9 cellular contexts compared by ENCODE assay signal in genomic region chr1:245079021-245079609, GRCh38.
DNase-seq lines count a peak whose midpoint lies in the region; ATAC-seq, FAIRE-seq and TF ChIP-seq lines count a peak whose summit lies in the region.
"Had no signal": no experiment of that assay in that cellular context is flagged by ENCODE, and none has a peak within 500 bp of the region (broad histone marks: within the 10 kb centered on the region; RNA-seq: fewer than 3 reads in every experiment).

No MANE protein-coding gene starts in this region.

- POLR2A ChIA-PET in HEK293T (lab: Yijun Ruan, JAX) = no interaction called here

- H3K9me3 ChIP-seq in pancreas = no peaks in the 10 kb centered on the region

- WGBS in pancreas, 2 donors = 63 to 82% methylated on average over 9 of the region's 9 CpGs

- no peaks in the 10 kb centered on the region for H3K4me1 Mint-ChIP-seq in activated CD4-positive, alpha-beta T cell treated with anti-CD3 and anti-CD28 coated beads, Interleukin-2, amount 10 ng/mL, durations not matched to agents 24 days and 14 days
- H3K4me1 Mint-ChIP-seq: CD4-positive, CD25-positive, alpha-beta regulatory T cell had no signal

- ATAC-seq in pancreas (no peak), GM19395 (IDR thresholded peaks at IDR 0.05; ENCODE audit: unreplicated experiment) (no peak)

- H3K36me3 ChIP-seq in pancreas = no peaks in the 10 kb centered on the region

- H3K27me3 Mint-ChIP-seq in activated CD4-positive, alpha-beta T cell treated with anti-CD3 and anti-CD28 coated beads, Interleukin-2, amount 10 ng/mL, durations not matched to agents 24 days and 14 days = peaks cover 2% of the 10 kb centered on the region

- intact Hi-C loops in pancreas (cut with DNase I) = no loop called here
- intact Hi-C loops in activated CD4-positive, alpha-beta T cell treated with anti-CD3 and anti-CD28 coated beads, Interleukin-2, amount 10 ng/mL, durations not matched to agents 24 days and 14 days (cut with micrococcal nuclease) = no loop called here

- no peaks in the 10 kb centered on the region for H3K9me3 Mint-ChIP-seq in activated CD4-positive, alpha-beta T cell treated with anti-CD3 and anti-CD28 coated beads, Interleukin-2, amount 10 ng/mL, durations not matched to agents 24 days and 14 days
- H3K9me3 Mint-ChIP-seq: CD4-positive, CD25-positive, alpha-beta regulatory T cell had no signal

- H3K4me3 ChIP-seq in choroid plexus epithelial cell (ENCODE audit: low read depth, low read length) (no peak overlapping the region), pancreas (no peak overlapping the region)

- peak; percentile 32 for FAIRE-seq in pancreas (lab: Jason Lieb, UNC)

- peak; percentile 77 for TF ChIP-seq CTCF in choroid plexus epithelial cell (conservative IDR thresholded peaks at IDR 0.05; ENCODE audit: low read depth, low read length)
- TF ChIP-seq CTCF in pancreas (IDR thresholded peaks at IDR 0.05) = peak in 3 of 4 donors; percentile 19 to 32 (median 29)

- CTCF ChIA-PET in HEK293T (lab: Yijun Ruan, JAX) = no interaction called here

- peak; percentile 27 to 38 for DNase-seq in NCI-H2081 (lab: John Stamatoyannopoulos, UW)
- no peak for DNase-seq in NCI-H2081 treated with DMSO at 0.1 percent for 48 hours (lab: John Stamatoyannopoulos, UW)
- DNase-seq in NCI-H2107 treated with DMSO at 0.1 percent for 48 hours (lab: John Stamatoyannopoulos, UW; ENCODE audit: unreplicated experiment) = peak; percentile 55
- peak; percentile 88 for DNase-seq in choroid plexus epithelial cell (ENCODE audit: low read depth)
- no peak for DNase-seq in pancreas
- no peak for DNase-seq in activated CD4-positive, alpha-beta T cell treated with anti-CD3 and anti-CD28 coated beads, Interleukin-2, amount 10 ng/mL, durations not matched to agents 24 days and 14 days
- no peak for DNase-seq in HEK293T (ENCODE audit: extremely low spot score)

- H3K27ac Mint-ChIP-seq in activated CD4-positive, alpha-beta T cell treated with anti-CD3 and anti-CD28 coated beads, Interleukin-2, amount 10 ng/mL, durations not matched to agents 24 days and 14 days = no peak overlapping the region
- H3K27ac Mint-ChIP-seq: CD4-positive, CD25-positive, alpha-beta regulatory T cell had no signal

- no peaks in the 10 kb centered on the region for H3K4me1 ChIP-seq in pancreas

- no peak overlapping the region for H3K27ac ChIP-seq in pancreas

- no peaks in the 10 kb centered on the region for H3K27me3 ChIP-seq in pancreas

- H3K4me3 Mint-ChIP-seq in activated CD4-positive, alpha-beta T cell treated with anti-CD3 and anti-CD28 coated beads, Interleukin-2, amount 10 ng/mL, durations not matched to agents 24 days and 14 days = no peak overlapping the region
- H3K4me3 Mint-ChIP-seq: CD4-positive, CD25-positive, alpha-beta regulatory T cell had no signal

- H3K36me3 Mint-ChIP-seq in activated CD4-positive, alpha-beta T cell treated with anti-CD3 and anti-CD28 coated beads, Interleukin-2, amount 10 ng/mL, durations not matched to agents 24 days and 14 days (ENCODE audit: low read depth) = no peaks in the 10 kb centered on the region
- H3K36me3 Mint-ChIP-seq: CD4-positive, CD25-positive, alpha-beta regulatory T cell had no signal

TF ChIP-seq in HEK293T, 16 proteins besides CTCF, POLR2A, EP300 and RAD21:
- no peak for TF ChIP-seq LEF1 (IDR thresholded peaks at IDR 0.05; ENCODE audit: borderline replicate concordance)
- TF ChIP-seq PKNOX1 (IDR thresholded peaks at IDR 0.05) = no peak
- no peak for TF ChIP-seq TARDBP (IDR thresholded peaks at IDR 0.05)
- TF ChIP-seq ZNF384 (IDR thresholded peaks at IDR 0.05) = no peak
- no peak for TF ChIP-seq FOXA1 (IDR thresholded peaks at IDR 0.05)
- TF ChIP-seq SUZ12 (IDR thresholded peaks at IDR 0.05) = no peak
- TF ChIP-seq ARNT (IDR thresholded peaks at IDR 0.05) = no peak
- no peak for TF ChIP-seq SP1 (IDR thresholded peaks at IDR 0.05)
- TF ChIP-seq BHLHE40 (IDR thresholded peaks at IDR 0.05; ENCODE audit: borderline replicate concordance) = no peak
- no peak for TF ChIP-seq NFRKB (IDR thresholded peaks at IDR 0.05)

Comparison
In these comparisons a context has a peak if more than half of its experiments do, and no peak if none do; other contexts are left out.
1. DNase-seq: peak in NCI-H2081 (2 of 2), NCI-H2107 treated with DMSO at 0.1 percent for 48 hours (single experiment) and choroid plexus epithelial cell (single experiment); none in NCI-H2081 treated with DMSO at 0.1 percent for 48 hours (single experiment), pancreas (0 of 6), activated CD4-positive, alpha-beta T cell treated with anti-CD3 and anti-CD28 coated beads, Interleukin-2, amount 10 ng/mL, durations not matched to agents 24 days and 14 days (single experiment) and HEK293T (single experiment).